8 cellular contexts compared by ENCODE assay signal in the genomic region with DNA sequence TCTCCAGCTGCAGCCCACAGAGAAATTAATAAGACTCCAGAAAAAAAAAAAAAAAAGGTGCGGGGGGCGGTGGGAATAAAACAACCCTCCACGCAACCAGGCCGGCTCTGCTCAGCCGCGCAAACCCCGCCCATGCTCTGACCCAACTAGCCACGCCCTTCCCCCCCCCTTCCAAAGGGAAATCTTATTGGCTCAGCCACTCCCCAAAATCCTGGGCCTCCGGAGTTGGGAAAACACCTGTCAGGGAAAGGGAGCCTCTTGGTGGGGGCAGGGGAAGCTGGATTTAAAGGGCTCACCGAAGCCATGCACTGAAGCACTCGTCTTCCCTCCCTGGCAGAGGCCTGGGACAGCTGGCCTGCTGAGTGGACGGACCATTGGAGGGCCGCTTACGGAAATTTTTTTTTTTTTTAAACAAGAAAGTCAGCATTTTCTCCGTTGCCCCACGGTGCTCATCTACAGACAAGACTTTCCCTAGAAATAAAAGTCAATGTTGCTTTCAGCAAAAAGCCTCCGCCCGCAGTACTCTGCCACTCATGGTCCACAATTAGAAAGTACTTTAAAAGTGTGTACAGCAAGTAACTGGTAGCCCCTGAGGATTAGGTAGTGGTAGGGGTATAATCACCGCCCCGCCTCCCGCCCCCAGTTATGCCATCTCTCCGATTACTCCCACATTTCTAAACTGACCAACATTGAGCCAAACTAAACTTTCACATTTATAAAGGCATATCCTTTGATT. TPM values are rescaled to one million over a fixed set of nuclear protein-coding genes. Genes with fewer than 3 reads are reported as not detected.
A peak's percentile ranks its signal among the peaks of the same experiment; 100 is the strongest.
DNase-seq lines count a peak whose midpoint lies in the region; ATAC-seq and TF ChIP-seq lines count a peak whose summit lies in the region.

No MANE protein-coding gene starts in this region.

- ATAC-seq in Right ventricle myocardium inferior (peak; percentile 86), GM21381 (IDR thresholded peaks at IDR 0.05; ENCODE audit: unreplicated experiment) (no peak), GM21619 (IDR thresholded peaks at IDR 0.05; ENCODE audit: unreplicated experiment) (no peak)
- no peak for ATAC-seq in activated CD8-positive, alpha-beta T cell treated with anti-CD3 and anti-CD28 coated beads, Interleukin-2, amount 10 ng/mL, durations not matched to agents 7 days and 5 days

- DNase-seq in Right ventricle myocardium inferior (ENCODE audit: missing footprints), result peak; percentile 68
- no peak for DNase-seq in cardiac septum (ENCODE audit: low spot score)
- no peak for DNase-seq in activated CD8-positive, alpha-beta T cell treated with anti-CD3 and anti-CD28 coated beads, Interleukin-2, amount 10 ng/mL, durations not matched to agents 7 days and 5 days
- peak; percentile 64 for DNase-seq in left ventricle myocardium inferior
- DNase-seq in pons (ENCODE audit: low spot score), result peak; percentile 69
- no peak for DNase-seq in kidney glomerular epithelial cell (lab: John Stamatoyannopoulos, UW)

- H3K27ac Mint-ChIP-seq in activated CD8-positive, alpha-beta T cell treated with anti-CD3 and anti-CD28 coated beads, Interleukin-2, amount 10 ng/mL, durations not matched to agents 7 days and 5 days, result no peak overlapping the region

- H3K9me3 Mint-ChIP-seq in activated CD8-positive, alpha-beta T cell treated with anti-CD3 and anti-CD28 coated beads, Interleukin-2, amount 10 ng/mL, durations not matched to agents 7 days and 5 days (ENCODE audit: insufficient read depth), result no peaks in the 10 kb centered on the region

- no peak for TF ChIP-seq CTCF in left ventricle myocardium inferior (IDR thresholded peaks at IDR 0.05; ENCODE audit: borderline replicate concordance)

- H3K27me3 ChIP-seq in left ventricle myocardium inferior (ENCODE audit: low read depth), result peaks cover 51% of the 10 kb centered on the region

- H3K27ac ChIP-seq in left ventricle myocardium inferior (replicated peaks), result peak overlapping the region; percentile 76

- H3K36me3 Mint-ChIP-seq in activated CD8-positive, alpha-beta T cell treated with anti-CD3 and anti-CD28 coated beads, Interleukin-2, amount 10 ng/mL, durations not matched to agents 7 days and 5 days (ENCODE audit: low read depth), result no peaks in the 10 kb centered on the region

- peaks cover 42% of the 10 kb centered on the region for H3K27me3 Mint-ChIP-seq in activated CD8-positive, alpha-beta T cell treated with anti-CD3 and anti-CD28 coated beads, Interleukin-2, amount 10 ng/mL, durations not matched to agents 7 days and 5 days (ENCODE audit: low read depth)

- peak overlapping the region; percentile 59 for H3K4me3 Mint-ChIP-seq in activated CD8-positive, alpha-beta T cell treated with anti-CD3 and anti-CD28 coated beads, Interleukin-2, amount 10 ng/mL, durations not matched to agents 7 days and 5 days

- H3K4me1 Mint-ChIP-seq in activated CD8-positive, alpha-beta T cell treated with anti-CD3 and anti-CD28 coated beads, Interleukin-2, amount 10 ng/mL, durations not matched to agents 7 days and 5 days (ENCODE audit: low read depth), result peaks cover 16% of the 10 kb centered on the region

- no peaks in the 10 kb centered on the region for H3K36me3 ChIP-seq in left ventricle myocardium inferior

- POLR2A ChIA-PET in activated CD8-positive, alpha-beta T cell treated with anti-CD3 and anti-CD28 coated beads, Interleukin-2, amount 10 ng/mL, durations not matched to agents 7 days and 5 days (lab: Charles Lee), result no interaction called here

- H3K4me1 ChIP-seq in left ventricle myocardium inferior, result peaks cover 54% of the 10 kb centered on the region

- intact Hi-C loops in Right ventricle myocardium inferior (cut with DNase I) (loop anchor here (5.0 to 10.0 kb wide), 4 partner anchors 137 to 637 kb away; no protein-coding TSS in a partner anchor), cardiac septum (cut with DNase I) (loop anchor here (5.0 to 10.0 kb wide), 2 partner anchors 175 to 392 kb away; no protein-coding TSS in a partner anchor), left ventricle myocardium inferior (cut with micrococcal nuclease) (no loop called here)

- peak overlapping the region; percentile 77 for H3K4me3 ChIP-seq in left ventricle myocardium inferior

- CTCF ChIA-PET in activated CD8-positive, alpha-beta T cell treated with anti-CD3 and anti-CD28 coated beads, Interleukin-2, amount 10 ng/mL, durations not matched to agents 7 days and 5 days (lab: Charles Lee), result no interaction called here

- H3K9me3 ChIP-seq in left ventricle myocardium inferior (replicated peaks), result no peaks in the 10 kb centered on the region

RNA-seq across cellular contexts. Expression of a gene that starts 0.7 kb away (rescaled TPM):
- total RNA-seq in Right ventricle myocardium inferior (12.4 TPM), cardiac septum (13.8 TPM), left ventricle myocardium inferior (8.3 TPM)
- total RNA-seq in activated CD8-positive, alpha-beta T cell treated with anti-CD3 and anti-CD28 coated beads, Interleukin-2, amount 10 ng/mL, durations not matched to agents 7 days and 5 days, result not detected

Comparison
In these comparisons a context has a peak if more than half of its experiments do, and no peak if none do; other contexts are left out.
1. DNase-seq: peak in Right ventricle myocardium inferior (single experiment), left ventricle myocardium inferior (single experiment) and pons (single experiment); none in cardiac septum (single experiment), activated CD8-positive, alpha-beta T cell treated with anti-CD3 and anti-CD28 coated beads, Interleukin-2, amount 10 ng/mL, durations not matched to agents 7 days and 5 days (single experiment) and kidney glomerular epithelial cell (single experiment).